ENCODE assay signal across 1 cellular context in genomic region chr14:103699901-103700752, GRCh38.
TF ChIP-seq lines count a peak whose summit lies in the region.

No MANE protein-coding gene starts in this region.

TF ChIP-seq in liver, 16 proteins besides CTCF, POLR2A, EP300 and RAD21 (continued from another document):
- no peak for TF ChIP-seq REST (IDR thresholded peaks at IDR 0.05)
- TF ChIP-seq HNF4A (conservative IDR thresholded peaks at IDR 0.05) = peak in 1 of 2 donors; percentile 74
- no peak for TF ChIP-seq ATF3 (IDR thresholded peaks at IDR 0.05)
- peak in 1 of 2 donors; percentile 38 for TF ChIP-seq RXRA (IDR thresholded peaks at IDR 0.05)
